Comparison of ENCODE assay signal across 22 cellular contexts in the genomic region with DNA sequence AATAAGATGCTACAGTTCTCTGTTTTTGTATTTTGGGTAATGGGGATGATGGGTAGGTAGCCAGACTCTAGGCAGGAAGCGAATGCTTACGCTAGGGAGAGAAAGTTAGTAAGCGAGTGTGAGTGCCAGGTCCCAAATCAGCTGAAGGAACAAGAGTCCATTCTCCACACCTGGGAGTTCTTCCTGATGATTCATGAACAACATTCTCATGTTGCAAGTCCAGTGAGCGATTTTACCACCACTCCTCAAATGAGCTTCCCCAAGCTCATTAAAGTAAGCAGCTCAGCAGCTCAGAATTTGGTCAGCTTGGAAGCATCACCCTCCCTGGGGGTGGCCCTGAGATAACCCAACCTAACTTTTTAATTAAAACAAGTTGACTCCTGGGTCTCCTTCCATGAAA. TPM values are rescaled to one million over a fixed set of nuclear protein-coding genes. Genes with fewer than 3 reads are reported as not detected.
DNase-seq lines count a peak whose midpoint lies in the region; ATAC-seq and TF ChIP-seq lines count a peak whose summit lies in the region.
"Had no signal": no experiment of that assay in that cellular context is flagged by ENCODE, and none has a peak within 500 bp of the region (broad histone marks: within the 10 kb centered on the region; RNA-seq: fewer than 3 reads in every experiment).

No MANE protein-coding gene starts in this region.

- peak overlapping the region; percentile 83 for H3K4me2 ChIP-seq in BLaER1

- peak overlapping the region; percentile 74 for H3K9ac ChIP-seq in BLaER1

- peak; percentile 61 for ATAC-seq in left colon
- ATAC-seq in HG03571 (IDR thresholded peaks at IDR 0.05; ENCODE audit: unreplicated experiment) = no peak
- ATAC-seq: activated T-cell treated with anti-CD3 and anti-CD28 coated beads, Interleukin-2, amount 50 U/mL, for 4 hours; stimulated activated naive CD8-positive, alpha-beta T cell treated with anti-CD3 and anti-CD28 coated beads, Interleukin-15, amount 100 ng/mL, for 72 hours had no signal

- peaks cover 10% of the 10 kb centered on the region; the same call in 1 of the 2 replicates for H4K20me1 ChIP-seq in BLaER1

- TF ChIP-seq POLR2A in breast epithelium (IDR thresholded peaks at IDR 0.05) = no peak
- TF ChIP-seq POLR2A in vagina (IDR thresholded peaks at IDR 0.05) = no peak

- H3K36me3 ChIP-seq in BLaER1 = no peaks in the 10 kb centered on the region
- no peaks in the 10 kb centered on the region for H3K36me3 ChIP-seq in breast epithelium
- no peaks in the 10 kb centered on the region for H3K36me3 ChIP-seq in vagina
- H3K36me3 ChIP-seq: right atrium auricular region had no signal

- peak overlapping the region; percentile 91 for H3K27ac ChIP-seq in BLaER1
- H3K27ac ChIP-seq in breast epithelium = peak overlapping the region; percentile 27 to 70
- H3K27ac ChIP-seq in vagina = no peak overlapping the region
- H3K27ac ChIP-seq: right atrium auricular region had no signal

- TF ChIP-seq CTCF in breast epithelium (IDR thresholded peaks at IDR 0.05) (no peak), vagina (IDR thresholded peaks at IDR 0.05) (no peak)

- H3K9me3 ChIP-seq in BLaER1 = peaks cover 9% of the 10 kb centered on the region
- peaks cover 0 to 6% of the 10 kb centered on the region in 2 donors for H3K9me3 ChIP-seq in breast epithelium
- H3K9me3 ChIP-seq in vagina = no peaks in the 10 kb centered on the region
- H3K9me3 ChIP-seq: right atrium auricular region had no signal

- H3K27me3 ChIP-seq in BLaER1 = no peaks in the 10 kb centered on the region
- H3K27me3 ChIP-seq in breast epithelium = no peaks in the 10 kb centered on the region
- no peaks in the 10 kb centered on the region for H3K27me3 ChIP-seq in vagina
- H3K27me3 ChIP-seq: right atrium auricular region had no signal

- peak; percentile 39 for DNase-seq in M059J (ENCODE audit: low read depth)
- DNase-seq in breast epithelium (ENCODE audit: low spot score in 2 of 2) = peak in 1 of 2 donors; percentile 40
- no peak for DNase-seq in left colon
- no peak for DNase-seq in SK-N-DZ (ENCODE audit: low spot score)
- no peak for DNase-seq in vagina (ENCODE audit: extremely low spot score in 2 of 2)
- no peak for DNase-seq in activated CD8-positive, alpha-beta memory T cell treated with anti-CD3 and anti-CD28 coated beads, Interleukin-2, amount 50 U/mL, for 48 hours
- DNase-seq: activated naive CD4-positive, alpha-beta T cell treated with Interleukin-2 at 50 U/mL for 16 hours; activated T-cell treated with anti-CD3 and anti-CD28 coated beads, Interleukin-2, amount 50 U/mL, for 4 hours; aorta; DND-41; foreskin fibroblast; HFFc6; islet precursor cell; NCI-H1105 treated with DMSO at 0.1 percent for 48 hours; NCI-H2081 treated with DMSO at 0.1 percent for 48 hours; NCI-H446 treated with DMSO at 0.1 percent for 48 hours; occipital lobe; stimulated activated naive CD8-positive, alpha-beta T cell treated with anti-CD3 and anti-CD28 coated beads, Interleukin-15, amount 100 ng/mL, for 72 hours; T1000 had no signal

- intact Hi-C loops in breast epithelium (cut with DNase I; ENCODE audit: low total_unique reads) = no loop called here
- intact Hi-C loops in left colon (cut with DNase I, micrococcal nuclease) = no loop called here
- intact Hi-C loops in vagina (cut with DNase I) = no loop called here

- H3K4me1 ChIP-seq in BLaER1 (peaks cover 94% of the 10 kb centered on the region), breast epithelium (no peaks in the 10 kb centered on the region), vagina (peaks cover 41% of the 10 kb centered on the region)

- peak overlapping the region; percentile 43 for H3K4me3 ChIP-seq in BLaER1
- H3K4me3 ChIP-seq in breast epithelium = no peak overlapping the region
- no peak overlapping the region for H3K4me3 ChIP-seq in vagina
- H3K4me3 ChIP-seq: right atrium auricular region had no signal

RNA-seq across cellular contexts. Expression of gene SH3PXD2A, which starts 27.3 kb away (rescaled TPM):
- total RNA-seq in M059J (2014; rRNA removed; shearing (Covaris generic)) = 1.7 and 5.0 TPM in 2 replicates
- 10 to 100 TPM; 14.3 to 30.5 (median 14.7) TPM for total RNA-seq in breast epithelium
- total RNA-seq in left colon = 10 to 100 TPM; 48.5 to 49.4 TPM
- polyA plus RNA-seq in SK-N-DZ (2014; cell fraction: cytosol; rRNA removed) = 5.3 and 5.6 TPM in 2 replicates
- 9.6 and 14.8 TPM in 2 replicates for polyA plus RNA-seq in SK-N-DZ (2014; cell fraction: nucleus; rRNA removed)
- 56.2 TPM for total RNA-seq in vagina
